29 cellular contexts compared by ENCODE assay signal in the genomic region with DNA sequence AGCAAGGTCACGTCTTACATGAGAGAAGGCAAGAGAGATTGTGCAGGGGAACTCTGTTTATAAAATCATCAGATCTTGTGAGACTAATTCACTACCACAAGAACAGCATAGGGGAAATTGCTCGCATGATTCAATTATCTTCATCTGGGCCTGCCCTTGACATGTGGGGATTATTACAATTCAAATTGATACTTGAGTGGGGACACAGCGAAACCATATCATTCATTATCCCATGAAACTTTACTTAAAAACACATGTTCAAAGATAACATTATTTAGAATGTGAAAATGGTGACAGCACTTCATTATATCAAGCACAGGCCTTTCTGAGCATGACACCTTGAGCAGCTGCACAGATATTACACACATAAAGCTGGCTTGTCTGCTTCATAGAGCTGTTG.
"Had no signal": no experiment of that assay in that cellular context is flagged by ENCODE, and none has a peak within 500 bp of the region (broad histone marks: within the 10 kb centered on the region; RNA-seq: fewer than 3 reads in every experiment).

No MANE protein-coding gene starts in this region.

- H3K9me3 ChIP-seq: gastrocnemius medialis, heart left ventricle, right atrium auricular region, suprapubic skin, thyroid gland, vagina had no signal

- H3K4me2 ChIP-seq: hepatocyte, neural progenitor cell, smooth muscle cell had no signal

- H3K4me3 Mint-ChIP-seq: dendritic cell treated with granulocyte-macrophage colony-stimulating factor and Interleukin-4, amounts not matched to agents 40 ng/mL and 50 ng/mL, for 4 days; endodermal cell; memory B cell; natural killer cell; neural progenitor cell; stimulated activated naive CD8-positive, alpha-beta T cell treated with anti-CD3 and anti-CD28 coated beads, Interleukin-15, amount 100 ng/mL, for 72 hours had no signal

- DNase-seq: effector CD8-positive, alpha-beta T cell; endodermal cell; foreskin fibroblast; gastrocnemius medialis; heart left ventricle; kidney; natural killer cell; stimulated activated CD4-positive, alpha-beta T cell treated with anti-CD3 and anti-CD28 coated beads, Interleukin-12 subunit alpha, Interleukin-12 subunit beta, amount 100 ng/mL, for 4 hours; stimulated activated CD4-positive, alpha-beta T cell treated with anti-CD3 and anti-CD28 coated beads, Interleukin-1b, Interleukin-23, amount 100 ng/mL, for 48 hours; stimulated activated CD4-positive, alpha-beta T cell treated with anti-CD3 and anti-CD28 coated beads, Interleukin-4, amount 100 ng/mL, for 1 hour; stimulated activated CD8-positive, alpha-beta memory T cell treated with anti-CD3 and anti-CD28 coated beads, Interleukin-4, amount 100 ng/mL, for 48 hours; stimulated activated naive CD4-positive, alpha-beta T cell; stimulated activated naive CD8-positive, alpha-beta T cell treated with anti-CD3 and anti-CD28 coated beads, Interleukin-15, amount 100 ng/mL, for 72 hours; thyroid gland had no signal

- H2AFZ ChIP-seq: hepatocyte, neural progenitor cell, parathyroid adenoma had no signal

- H3K36me3 ChIP-seq: gastrocnemius medialis, heart left ventricle, neural progenitor cell, right atrium auricular region, suprapubic skin, thyroid gland, vagina had no signal

- H3K27me3 Mint-ChIP-seq: dendritic cell treated with granulocyte-macrophage colony-stimulating factor and Interleukin-4, amounts not matched to agents 40 ng/mL and 50 ng/mL, for 4 days; memory B cell; progenitor cell of endocrine pancreas; stimulated activated naive CD8-positive, alpha-beta T cell treated with anti-CD3 and anti-CD28 coated beads, Interleukin-15, amount 100 ng/mL, for 72 hours had no signal

- H3K9ac ChIP-seq: neural progenitor cell, parathyroid adenoma had no signal

- FAIRE-seq: kidney had no signal

- H3K4me1 ChIP-seq: gastrocnemius medialis, heart left ventricle, neural progenitor cell, parathyroid adenoma, right atrium auricular region, suprapubic skin, thyroid gland, vagina had no signal

- H3K27ac Mint-ChIP-seq: dendritic cell treated with granulocyte-macrophage colony-stimulating factor and Interleukin-4, amounts not matched to agents 40 ng/mL and 50 ng/mL, for 4 days; endodermal cell; memory B cell; natural killer cell; neural progenitor cell; progenitor cell of endocrine pancreas; stimulated activated naive CD8-positive, alpha-beta T cell treated with anti-CD3 and anti-CD28 coated beads, Interleukin-15, amount 100 ng/mL, for 72 hours had no signal

- ATAC-seq: esophagus mucosa; gastrocnemius medialis; heart left ventricle; left lobe of liver; natural killer cell; sciatic nerve; stimulated activated naive CD8-positive, alpha-beta T cell treated with anti-CD3 and anti-CD28 coated beads, Interleukin-15, amount 100 ng/mL, for 72 hours had no signal

- H3K36me3 Mint-ChIP-seq: memory B cell, natural killer cell, neural progenitor cell had no signal

- H3K27me3 ChIP-seq: gastrocnemius medialis, heart left ventricle, hepatocyte, neural progenitor cell, right atrium auricular region, suprapubic skin, thyroid gland, vagina had no signal

- H3K4me1 Mint-ChIP-seq: endodermal cell; memory B cell; natural killer cell; stimulated activated naive CD8-positive, alpha-beta T cell treated with anti-CD3 and anti-CD28 coated beads, Interleukin-15, amount 100 ng/mL, for 72 hours had no signal

- H3K27ac ChIP-seq: epithelial cell of prostate, gastrocnemius medialis, heart left ventricle, hepatocyte, neural progenitor cell, parathyroid adenoma, right atrium auricular region, suprapubic skin, thyroid gland, vagina had no signal

- H3K9me3 Mint-ChIP-seq: dendritic cell treated with granulocyte-macrophage colony-stimulating factor and Interleukin-4, amounts not matched to agents 40 ng/mL and 50 ng/mL, for 4 days; memory B cell; neural progenitor cell had no signal

- H3K4me3 ChIP-seq: gastrocnemius medialis, heart left ventricle, hepatocyte, lung, neural progenitor cell, right atrium auricular region, smooth muscle cell, suprapubic skin, thyroid gland, vagina had no signal

- H3K79me2 ChIP-seq: hepatocyte, parathyroid adenoma had no signal
